ENCODE assay signal across 1 cellular context in the genomic region with DNA sequence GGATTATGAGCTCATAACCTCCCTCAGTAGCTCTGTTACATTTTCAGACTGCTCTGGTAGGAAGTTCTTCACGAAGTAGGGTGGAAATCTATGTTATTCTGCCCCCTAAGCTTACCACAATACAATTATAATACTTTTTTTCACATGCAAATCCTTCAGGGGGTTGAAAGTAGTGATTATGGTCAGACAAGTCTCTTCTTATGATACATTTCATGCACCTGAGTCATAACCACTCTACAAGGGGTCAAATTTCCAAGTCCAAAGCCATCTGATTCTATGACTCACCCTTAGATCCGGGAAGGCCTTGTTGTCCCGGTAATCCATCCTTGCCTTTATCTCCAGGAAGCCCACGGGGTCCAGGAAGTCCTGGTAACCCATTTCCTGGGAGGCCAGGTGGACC.
TF ChIP-seq lines count a peak whose summit lies in the region.

No MANE protein-coding gene starts in this region.

TF ChIP-seq in IMR-90, 13 proteins besides CTCF, POLR2A, EP300 and RAD21:
- TF ChIP-seq FOS (IDR thresholded peaks at IDR 0.05; ENCODE audit: low read depth, low read length) (peak; percentile 68), MAZ (IDR thresholded peaks at IDR 0.05; ENCODE audit: borderline replicate concordance, low read depth, low read length) (no peak)
